In the genomic region with DNA sequence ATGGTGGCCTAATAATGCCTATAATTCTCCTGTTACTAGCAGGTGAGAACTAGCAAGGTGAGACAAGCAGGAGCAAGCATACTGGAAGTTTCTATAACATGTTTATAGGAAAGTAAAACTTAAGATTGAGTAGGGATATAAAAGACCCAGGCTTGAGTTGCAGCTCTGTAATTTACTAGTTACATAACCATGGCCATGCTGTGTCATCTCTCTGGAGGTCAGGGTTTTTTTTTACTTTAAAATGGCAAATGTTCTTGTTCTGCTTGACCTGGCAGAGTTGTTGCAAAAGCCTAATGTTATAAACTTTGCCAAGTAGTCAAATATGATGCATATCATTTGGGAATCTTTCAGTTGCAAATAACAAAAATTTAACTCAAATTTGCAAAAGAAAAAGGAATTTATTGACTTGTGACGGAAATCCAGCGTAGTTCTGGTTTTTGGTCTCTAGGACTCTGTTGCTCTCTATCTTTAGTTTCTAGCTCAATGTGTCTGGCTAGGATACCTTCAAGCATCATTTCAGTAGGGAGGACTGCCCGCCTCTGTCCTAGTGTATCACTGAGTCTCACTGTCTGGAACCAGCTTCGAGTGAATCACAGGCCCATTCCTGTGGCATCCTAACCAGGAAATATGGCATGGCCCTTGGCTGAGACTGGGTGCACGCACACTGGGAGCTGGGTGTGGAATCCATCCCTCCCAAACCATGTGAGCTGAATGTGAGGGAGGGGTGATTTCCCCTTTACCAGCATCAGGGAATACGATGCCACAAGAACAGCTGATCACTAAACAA, we compare ENCODE assay signal across 1 cellular context.
TF ChIP-seq lines count a peak whose summit lies in the region.

No MANE protein-coding gene starts in this region.

TF ChIP-seq in SK-N-SH treated with all-trans-retinoic acid at 6 μM for 48 hours, 23 proteins besides CTCF, POLR2A, EP300 and RAD21 (continued from another document):
- no peak for TF ChIP-seq CSRNP3 (CRISPR knock-in tag; IDR thresholded peaks at IDR 0.05)
- TF ChIP-seq CSDC2 (CRISPR knock-in tag; IDR thresholded peaks at IDR 0.05): no peak
- TF ChIP-seq ZNF70 (CRISPR knock-in tag; IDR thresholded peaks at IDR 0.05): no peak
- no peak for TF ChIP-seq ZFP30 (CRISPR knock-in tag; IDR thresholded peaks at IDR 0.05)
- TF ChIP-seq ZNF565 (CRISPR knock-in tag; conservative IDR thresholded peaks at IDR 0.05; ENCODE audit: low read depth): no peak
- TF ChIP-seq, protein P1, sequence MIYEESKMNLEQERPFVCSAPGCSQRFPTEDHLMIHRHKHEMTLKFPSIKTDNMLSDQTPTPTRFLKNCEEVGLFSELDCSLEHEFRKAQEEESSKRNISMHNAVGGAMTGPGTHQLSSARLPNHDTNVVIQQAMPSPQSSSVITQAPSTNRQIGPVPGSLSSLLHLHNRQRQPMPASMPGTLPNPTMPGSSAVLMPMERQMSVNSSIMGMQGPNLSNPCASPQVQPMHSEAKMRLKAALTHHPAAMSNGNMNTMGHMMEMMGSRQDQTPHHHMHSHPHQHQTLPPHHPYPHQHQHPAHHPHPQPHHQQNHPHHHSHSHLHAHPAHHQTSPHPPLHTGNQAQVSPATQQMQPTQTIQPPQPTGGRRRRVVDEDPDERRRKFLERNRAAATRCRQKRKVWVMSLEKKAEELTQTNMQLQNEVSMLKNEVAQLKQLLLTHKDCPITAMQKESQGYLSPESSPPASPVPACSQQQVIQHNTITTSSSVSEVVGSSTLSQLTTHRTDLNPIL (CRISPR knock-in tag; IDR thresholded peaks at IDR 0.05; ENCODE audit: low read depth): no peak
- no peak for TF ChIP-seq BACH2 (CRISPR knock-in tag; IDR thresholded peaks at IDR 0.05; ENCODE audit: borderline replicate concordance)
- TF ChIP-seq, protein P2, sequence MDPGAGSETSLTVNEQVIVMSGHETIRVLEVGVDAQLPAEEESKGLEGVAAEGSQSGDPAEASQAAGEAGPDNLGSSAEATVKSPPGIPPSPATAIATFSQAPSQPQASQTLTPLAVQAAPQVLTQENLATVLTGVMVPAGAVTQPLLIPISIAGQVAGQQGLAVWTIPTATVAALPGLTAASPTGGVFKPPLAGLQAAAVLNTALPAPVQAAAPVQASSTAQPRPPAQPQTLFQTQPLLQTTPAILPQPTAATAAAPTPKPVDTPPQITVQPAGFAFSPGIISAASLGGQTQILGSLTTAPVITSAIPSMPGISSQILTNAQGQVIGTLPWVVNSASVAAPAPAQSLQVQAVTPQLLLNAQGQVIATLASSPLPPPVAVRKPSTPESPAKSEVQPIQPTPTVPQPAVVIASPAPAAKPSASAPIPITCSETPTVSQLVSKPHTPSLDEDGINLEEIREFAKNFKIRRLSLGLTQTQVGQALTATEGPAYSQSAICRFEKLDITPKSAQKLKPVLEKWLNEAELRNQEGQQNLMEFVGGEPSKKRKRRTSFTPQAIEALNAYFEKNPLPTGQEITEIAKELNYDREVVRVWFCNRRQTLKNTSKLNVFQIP (CRISPR knock-in tag; IDR thresholded peaks at IDR 0.05; ENCODE audit: borderline replicate concordance, low read depth): no peak
- no peak for TF ChIP-seq ISL1 (CRISPR knock-in tag; IDR thresholded peaks at IDR 0.05)
- TF ChIP-seq OSR1 (CRISPR knock-in tag; IDR thresholded peaks at IDR 0.05): no peak
